In the genomic region with DNA sequence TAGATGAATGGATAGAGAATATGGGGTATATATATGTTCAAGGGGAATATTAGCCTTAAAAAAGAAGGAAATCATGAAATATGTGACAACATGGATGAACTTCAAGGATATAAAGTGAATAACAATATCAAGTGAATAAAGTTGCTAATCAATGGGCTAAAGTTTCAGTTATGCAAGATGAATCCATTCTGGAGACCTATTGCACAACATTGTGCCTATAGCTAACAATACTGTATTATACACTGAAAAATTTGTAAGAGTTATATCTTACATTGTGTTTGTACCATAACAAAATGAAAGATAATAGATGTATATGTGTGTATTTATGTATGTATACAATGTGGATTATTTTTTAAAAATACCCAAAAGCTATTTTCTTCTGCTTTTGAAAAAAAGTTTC, we compare ENCODE assay signal across 34 cellular contexts.
"Had no signal": no experiment of that assay in that cellular context is flagged by ENCODE, and none has a peak within 500 bp of the region (broad histone marks: within the 10 kb centered on the region; RNA-seq: fewer than 3 reads in every experiment).

No MANE protein-coding gene starts in this region.

- DNase-seq: Karpas-422, Kasumi-1, MG63, MM.1S, MV-4-11, NCI-H1048, NCI-H1092, NCI-H1092 treated with DMSO at 0.1 percent for 48 hours, NCI-H1105, NCI-H1105 treated with DMSO at 0.1 percent for 48 hours, NCI-H1417, NCI-H1417 treated with DMSO at 0.1 percent for 48 hours, NCI-H1436, NCI-H1436 treated with DMSO at 0.1 percent for 48 hours, NCI-H146, NCI-H1694, NCI-H1694 treated with DMSO at 0.1 percent for 48 hours, NCI-H187, NCI-H187 treated with DMSO at 0.1 percent for 48 hours, NCI-H1930, NCI-H2029, NCI-H2029 treated with DMSO at 0.1 percent for 48 hours, NCI-H2081, NCI-H2081 treated with DMSO at 0.1 percent for 48 hours, NCI-H2107, NCI-H2171, NCI-H2171 treated with DMSO at 0.1 percent for 48 hours, NCI-H2227 treated with DMSO at 0.1 percent for 48 hours, NCI-H226, NCI-H345, NCI-H446, NCI-H446 treated with DMSO at 0.1 percent for 48 hours, NCI-H510A, NCI-H510A treated with DMSO at 0.1 percent for 48 hours had no signal

- H3K36me3 ChIP-seq: MG63 had no signal

- H3K27me3 ChIP-seq: MG63 had no signal

- H3K9me3 ChIP-seq: MG63 had no signal

- H3K4me3 ChIP-seq: MG63 had no signal
